8 cellular contexts compared by ENCODE assay signal in genomic region chr2:7773362-7773973, GRCh38.
A peak's percentile ranks its signal among the peaks of the same experiment; 100 is the strongest.
DNase-seq lines count a peak whose midpoint lies in the region; ATAC-seq and TF ChIP-seq lines count a peak whose summit lies in the region.

No MANE protein-coding gene starts in this region.

- H3K4me3 Mint-ChIP-seq in T-helper 2 cell treated with Interferon-gamma antibody and Interleukin-4, amounts not matched to agents 5 μg/mL and 100 μg/mL, for 36 hours = peak overlapping the region; percentile 74

- H3K27ac Mint-ChIP-seq in T-helper 2 cell treated with Interferon-gamma antibody and Interleukin-4, amounts not matched to agents 5 μg/mL and 100 μg/mL, for 36 hours = peak overlapping the region; percentile 77

- ATAC-seq in Right ventricle myocardium superior (ENCODE audit: poor library complexity) (peak; percentile 45), HG03060 (IDR thresholded peaks at IDR 0.05; ENCODE audit: low read depth, unreplicated experiment) (peak; percentile 42), mucosa of descending colon (peak; percentile 22), aorta (ENCODE audit: low FRiP score) (no peak)

- H3K9me3 ChIP-seq in right atrium auricular region (no peaks in the 10 kb centered on the region), mucosa of descending colon (no peaks in the 10 kb centered on the region), aorta (ENCODE audit: control insufficient read depth, low read length) (no peaks in the 10 kb centered on the region)

- 60 to 63% methylated on average over 10 of the region's 10 CpGs for WGBS in aorta, 2 donors

- peaks cover 47% of the 10 kb centered on the region for H3K4me1 Mint-ChIP-seq in T-helper 2 cell treated with Interferon-gamma antibody and Interleukin-4, amounts not matched to agents 5 μg/mL and 100 μg/mL, for 36 hours (ENCODE audit: low read depth)

- H3K36me3 ChIP-seq in right atrium auricular region (no peaks in the 10 kb centered on the region), mucosa of descending colon (ENCODE audit: low read depth) (no peaks in the 10 kb centered on the region), aorta (ENCODE audit: control insufficient read depth in 1 of 2, insufficient read depth in 2 of 2, low read length in 1 of 2) (no peaks in the 10 kb centered on the region)

- no peaks in the 10 kb centered on the region for H3K27me3 Mint-ChIP-seq in T-helper 2 cell treated with Interferon-gamma antibody and Interleukin-4, amounts not matched to agents 5 μg/mL and 100 μg/mL, for 36 hours (ENCODE audit: low read depth)

- H3K27me3 ChIP-seq in right atrium auricular region = no peaks in the 10 kb centered on the region
- no peaks in the 10 kb centered on the region for H3K27me3 ChIP-seq in aorta (ENCODE audit: control insufficient read depth in 1 of 2, insufficient read depth in 2 of 2, low read length in 1 of 2)

- no peak overlapping the region for H3K4me3 ChIP-seq in right atrium auricular region
- no peak overlapping the region for H3K4me3 ChIP-seq in mucosa of descending colon
- no peak overlapping the region for H3K4me3 ChIP-seq in aorta (ENCODE audit: low read length in 2 of 2)

- H3K4me1 ChIP-seq in right atrium auricular region (no peaks in the 10 kb centered on the region), mucosa of descending colon (ENCODE audit: low read depth) (no peaks in the 10 kb centered on the region), aorta (ENCODE audit: control insufficient read depth in 1 of 2, insufficient read depth in 2 of 2, low read length in 2 of 2) (no peaks in the 10 kb centered on the region)

- no peak overlapping the region for H3K27ac ChIP-seq in right atrium auricular region
- no peak overlapping the region for H3K27ac ChIP-seq in aorta (ENCODE audit: low read depth in 1 of 2, low read length in 2 of 2)

- H3K9me3 Mint-ChIP-seq in T-helper 2 cell treated with Interferon-gamma antibody and Interleukin-4, amounts not matched to agents 5 μg/mL and 100 μg/mL, for 36 hours = peaks cover 13% of the 10 kb centered on the region

- DNase-seq in Right ventricle myocardium superior (no peak), right atrium auricular region (ENCODE audit: low spot score) (no peak), mucosa of descending colon (no peak), aorta (no peak), NAMALWA (ENCODE audit: low spot score) (no peak), NCI-H1092 (lab: John Stamatoyannopoulos, UW) (no peak)
- peak; percentile 78 for DNase-seq in T-helper 2 cell treated with Interferon-gamma antibody and Interleukin-4, amounts not matched to agents 5 μg/mL and 100 μg/mL, for 36 hours (ENCODE audit: low spot score)

- intact Hi-C loops in Right ventricle myocardium superior (cut with DNase I) = no loop called here
- intact Hi-C loops in mucosa of descending colon (cut with DNase I, micrococcal nuclease) = no loop called here
- intact Hi-C loops in aorta (cut with DNase I) = no loop called here

- TF ChIP-seq CTCF in right atrium auricular region (IDR thresholded peaks at IDR 0.05) = no peak
- TF ChIP-seq CTCF in mucosa of descending colon (IDR thresholded peaks at IDR 0.05) = no peak

- peaks cover 13% of the 10 kb centered on the region for H3K36me3 Mint-ChIP-seq in T-helper 2 cell treated with Interferon-gamma antibody and Interleukin-4, amounts not matched to agents 5 μg/mL and 100 μg/mL, for 36 hours (ENCODE audit: low read depth)
